Comparison of ENCODE assay signal across 1 cellular context in the genomic region with DNA sequence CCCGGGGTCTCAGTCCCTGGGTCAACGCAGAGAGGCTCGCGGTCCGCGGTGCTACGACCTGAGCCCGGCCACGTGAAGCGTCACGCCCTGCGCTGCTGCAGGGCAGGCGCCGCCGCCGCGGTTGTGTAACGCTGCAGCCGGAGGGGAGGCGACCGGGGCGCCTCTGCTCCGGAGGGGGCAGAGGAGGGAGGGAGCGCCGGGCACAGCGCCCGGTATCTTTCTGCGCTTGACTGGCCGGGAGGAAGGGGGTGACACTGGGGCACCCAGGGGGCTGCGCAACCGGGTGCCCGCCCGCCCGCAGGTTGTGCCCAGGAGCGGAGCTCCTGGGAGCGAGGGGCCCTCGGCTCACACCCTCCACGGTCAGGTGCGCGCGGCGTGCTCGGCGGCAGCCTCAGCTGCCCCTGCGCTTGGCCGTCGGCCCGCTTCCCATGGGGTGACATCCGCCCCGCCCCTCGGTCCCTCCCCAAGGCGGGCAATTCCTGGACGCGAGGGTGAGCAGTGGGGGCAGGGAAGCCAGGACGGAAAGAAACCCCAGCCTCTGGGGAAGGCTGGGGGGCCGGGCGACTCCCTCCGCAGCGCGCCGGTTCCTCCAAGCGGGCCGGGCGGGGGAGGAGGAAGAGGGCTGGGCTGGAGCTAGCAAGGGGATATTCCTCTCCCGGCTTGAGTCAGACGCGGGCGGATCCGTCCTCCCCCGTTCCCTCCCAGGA.
A peak's percentile ranks its signal among the peaks of the same experiment; 100 is the strongest.
TF ChIP-seq lines count a peak whose summit lies in the region.

No MANE protein-coding gene starts in this region.

TF ChIP-seq in HepG2, 621 proteins besides CTCF, POLR2A, EP300 and RAD21 (continued from another document and continues in another):
- TF ChIP-seq, protein P1, sequence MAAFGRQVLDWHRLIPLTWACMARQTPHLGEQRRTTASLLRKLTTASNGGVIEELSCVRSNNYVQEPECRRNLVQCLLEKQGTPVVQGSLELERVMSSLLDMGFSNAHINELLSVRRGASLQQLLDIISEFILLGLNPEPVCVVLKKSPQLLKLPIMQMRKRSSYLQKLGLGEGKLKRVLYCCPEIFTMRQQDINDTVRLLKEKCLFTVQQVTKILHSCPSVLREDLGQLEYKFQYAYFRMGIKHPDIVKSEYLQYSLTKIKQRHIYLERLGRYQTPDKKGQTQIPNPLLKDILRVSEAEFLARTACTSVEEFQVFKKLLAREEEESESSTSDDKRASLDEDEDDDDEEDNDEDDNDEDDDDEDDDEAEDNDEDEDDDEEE (CRISPR knock-in tag; IDR thresholded peaks at IDR 0.05), result peak; percentile 7; the same call in 1 of the 2 replicates
- TF ChIP-seq ATAD3A (CRISPR knock-in tag; IDR thresholded peaks at IDR 0.05), result no peak
- no peak for TF ChIP-seq ZFP36 (IDR thresholded peaks at IDR 0.05; ENCODE audit: borderline replicate concordance, low read depth, low read length, partially characterized antibody)
- TF ChIP-seq ATM (IDR thresholded peaks at IDR 0.05; ENCODE audit: borderline replicate concordance), result no peak
- TF ChIP-seq SMC3 (IDR thresholded peaks at IDR 0.05; ENCODE audit: low read length), result no peak
- TF ChIP-seq CC2D1A (CRISPR knock-in tag; IDR thresholded peaks at IDR 0.05), result no peak; the same call in 1 of the 2 replicates
- no peak; the same call in none of the 2 replicates for TF ChIP-seq ARID2 (CRISPR knock-in tag; IDR thresholded peaks at IDR 0.05; ENCODE audit: borderline replicate concordance)
- TF ChIP-seq CHCHD3 (CRISPR knock-in tag; IDR thresholded peaks at IDR 0.05), result no peak
- TF ChIP-seq DNMT1 (CRISPR knock-in tag; IDR thresholded peaks at IDR 0.05), result peak; percentile 63; the same call in 1 of the 2 replicates
- 0 out of 2 replicates have a peak, but pooled peaks have one; percentile 82 for TF ChIP-seq ZNF138 (CRISPR knock-in tag; IDR thresholded peaks at IDR 0.05; ENCODE audit: low read depth)
- no peak for TF ChIP-seq KDM5A (IDR thresholded peaks at IDR 0.05; ENCODE audit: borderline replicate concordance, low read length)
- peak; percentile 92 for TF ChIP-seq NFKBIZ (CRISPR knock-in tag; IDR thresholded peaks at IDR 0.05)
- TF ChIP-seq ZNF781 (CRISPR knock-in tag; IDR thresholded peaks at IDR 0.05; ENCODE audit: borderline replicate concordance, not compliant biosample characterization), result no peak
- peak; percentile 57 for TF ChIP-seq ARHGAP35 (CRISPR knock-in tag; IDR thresholded peaks at IDR 0.05; ENCODE audit: borderline replicate concordance)
- TF ChIP-seq, protein P2, sequence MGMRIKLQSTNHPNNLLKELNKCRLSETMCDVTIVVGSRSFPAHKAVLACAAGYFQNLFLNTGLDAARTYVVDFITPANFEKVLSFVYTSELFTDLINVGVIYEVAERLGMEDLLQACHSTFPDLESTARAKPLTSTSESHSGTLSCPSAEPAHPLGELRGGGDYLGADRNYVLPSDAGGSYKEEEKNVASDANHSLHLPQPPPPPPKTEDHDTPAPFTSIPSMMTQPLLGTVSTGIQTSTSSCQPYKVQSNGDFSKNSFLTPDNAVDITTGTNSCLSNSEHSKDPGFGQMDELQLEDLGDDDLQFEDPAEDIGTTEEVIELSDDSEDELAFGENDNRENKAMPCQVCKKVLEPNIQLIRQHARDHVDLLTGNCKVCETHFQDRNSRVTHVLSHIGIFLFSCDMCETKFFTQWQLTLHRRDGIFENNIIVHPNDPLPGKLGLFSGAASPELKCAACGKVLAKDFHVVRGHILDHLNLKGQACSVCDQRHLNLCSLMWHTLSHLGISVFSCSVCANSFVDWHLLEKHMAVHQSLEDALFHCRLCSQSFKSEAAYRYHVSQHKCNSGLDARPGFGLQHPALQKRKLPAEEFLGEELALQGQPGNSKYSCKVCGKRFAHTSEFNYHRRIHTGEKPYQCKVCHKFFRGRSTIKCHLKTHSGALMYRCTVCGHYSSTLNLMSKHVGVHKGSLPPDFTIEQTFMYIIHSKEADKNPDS (CRISPR knock-in tag; IDR thresholded peaks at IDR 0.05), result peak; percentile 45
- peak; percentile 94 for TF ChIP-seq SRSF1 (optimal IDR thresholded peaks at IDR 0.05; ENCODE audit: low read depth, low read length)
- TF ChIP-seq, protein P3, sequence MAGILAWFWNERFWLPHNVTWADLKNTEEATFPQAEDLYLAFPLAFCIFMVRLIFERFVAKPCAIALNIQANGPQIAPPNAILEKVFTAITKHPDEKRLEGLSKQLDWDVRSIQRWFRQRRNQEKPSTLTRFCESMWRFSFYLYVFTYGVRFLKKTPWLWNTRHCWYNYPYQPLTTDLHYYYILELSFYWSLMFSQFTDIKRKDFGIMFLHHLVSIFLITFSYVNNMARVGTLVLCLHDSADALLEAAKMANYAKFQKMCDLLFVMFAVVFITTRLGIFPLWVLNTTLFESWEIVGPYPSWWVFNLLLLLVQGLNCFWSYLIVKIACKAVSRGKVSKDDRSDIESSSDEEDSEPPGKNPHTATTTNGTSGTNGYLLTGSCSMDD (CRISPR knock-in tag; IDR thresholded peaks at IDR 0.05), result peak; percentile 4; the same call in 1 of the 2 replicates
- peak; percentile 74; the same call in 1 of the 2 replicates for TF ChIP-seq SMAD3 (CRISPR knock-in tag; IDR thresholded peaks at IDR 0.05)
- peak; percentile 91 for TF ChIP-seq RXRB (CRISPR knock-in tag; IDR thresholded peaks at IDR 0.05; ENCODE audit: borderline replicate concordance)
- no peak for TF ChIP-seq FOXK2 (IDR thresholded peaks at IDR 0.05)
- TF ChIP-seq, protein P4, sequence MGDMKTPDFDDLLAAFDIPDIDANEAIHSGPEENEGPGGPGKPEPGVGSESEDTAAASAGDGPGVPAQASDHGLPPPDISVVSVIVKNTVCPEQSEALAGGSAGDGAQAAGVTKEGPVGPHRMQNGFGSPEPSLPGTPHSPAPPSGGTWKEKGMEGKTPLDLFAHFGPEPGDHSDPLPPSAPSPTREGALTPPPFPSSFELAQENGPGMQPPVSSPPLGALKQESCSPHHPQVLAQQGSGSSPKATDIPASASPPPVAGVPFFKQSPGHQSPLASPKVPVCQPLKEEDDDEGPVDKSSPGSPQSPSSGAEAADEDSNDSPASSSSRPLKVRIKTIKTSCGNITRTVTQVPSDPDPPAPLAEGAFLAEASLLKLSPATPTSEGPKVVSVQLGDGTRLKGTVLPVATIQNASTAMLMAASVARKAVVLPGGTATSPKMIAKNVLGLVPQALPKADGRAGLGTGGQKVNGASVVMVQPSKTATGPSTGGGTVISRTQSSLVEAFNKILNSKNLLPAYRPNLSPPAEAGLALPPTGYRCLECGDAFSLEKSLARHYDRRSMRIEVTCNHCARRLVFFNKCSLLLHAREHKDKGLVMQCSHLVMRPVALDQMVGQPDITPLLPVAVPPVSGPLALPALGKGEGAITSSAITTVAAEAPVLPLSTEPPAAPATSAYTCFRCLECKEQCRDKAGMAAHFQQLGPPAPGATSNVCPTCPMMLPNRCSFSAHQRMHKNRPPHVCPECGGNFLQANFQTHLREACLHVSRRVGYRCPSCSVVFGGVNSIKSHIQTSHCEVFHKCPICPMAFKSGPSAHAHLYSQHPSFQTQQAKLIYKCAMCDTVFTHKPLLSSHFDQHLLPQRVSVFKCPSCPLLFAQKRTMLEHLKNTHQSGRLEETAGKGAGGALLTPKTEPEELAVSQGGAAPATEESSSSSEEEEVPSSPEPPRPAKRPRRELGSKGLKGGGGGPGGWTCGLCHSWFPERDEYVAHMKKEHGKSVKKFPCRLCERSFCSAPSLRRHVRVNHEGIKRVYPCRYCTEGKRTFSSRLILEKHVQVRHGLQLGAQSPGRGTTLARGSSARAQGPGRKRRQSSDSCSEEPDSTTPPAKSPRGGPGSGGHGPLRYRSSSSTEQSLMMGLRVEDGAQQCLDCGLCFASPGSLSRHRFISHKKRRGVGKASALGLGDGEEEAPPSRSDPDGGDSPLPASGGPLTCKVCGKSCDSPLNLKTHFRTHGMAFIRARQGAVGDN (CRISPR knock-in tag; IDR thresholded peaks at IDR 0.05), result peak; percentile 93
- no peak for TF ChIP-seq ATRX (CRISPR knock-in tag; IDR thresholded peaks at IDR 0.05; ENCODE audit: borderline replicate concordance)
- TF ChIP-seq, protein P5, sequence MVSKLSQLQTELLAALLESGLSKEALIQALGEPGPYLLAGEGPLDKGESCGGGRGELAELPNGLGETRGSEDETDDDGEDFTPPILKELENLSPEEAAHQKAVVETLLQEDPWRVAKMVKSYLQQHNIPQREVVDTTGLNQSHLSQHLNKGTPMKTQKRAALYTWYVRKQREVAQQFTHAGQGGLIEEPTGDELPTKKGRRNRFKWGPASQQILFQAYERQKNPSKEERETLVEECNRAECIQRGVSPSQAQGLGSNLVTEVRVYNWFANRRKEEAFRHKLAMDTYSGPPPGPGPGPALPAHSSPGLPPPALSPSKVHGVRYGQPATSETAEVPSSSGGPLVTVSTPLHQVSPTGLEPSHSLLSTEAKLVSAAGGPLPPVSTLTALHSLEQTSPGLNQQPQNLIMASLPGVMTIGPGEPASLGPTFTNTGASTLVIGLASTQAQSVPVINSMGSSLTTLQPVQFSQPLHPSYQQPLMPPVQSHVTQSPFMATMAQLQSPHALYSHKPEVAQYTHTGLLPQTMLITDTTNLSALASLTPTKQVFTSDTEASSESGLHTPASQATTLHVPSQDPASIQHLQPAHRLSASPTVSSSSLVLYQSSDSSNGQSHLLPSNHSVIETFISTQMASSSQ (IDR thresholded peaks at IDR 0.05; ENCODE audit: low read depth), result peak; percentile 33; the same call in 1 of the 2 replicates
- TF ChIP-seq, protein P5 (CRISPR knock-in tag; IDR thresholded peaks at IDR 0.05; ENCODE audit: borderline replicate concordance), result peak; percentile 79; the same call in 1 of the 2 replicates
- 0 out of 2 replicates have a peak, but pooled peaks have one; percentile 55 for TF ChIP-seq ZNF674 (CRISPR knock-in tag; IDR thresholded peaks at IDR 0.05; ENCODE audit: low read depth)
- TF ChIP-seq, protein P6, sequence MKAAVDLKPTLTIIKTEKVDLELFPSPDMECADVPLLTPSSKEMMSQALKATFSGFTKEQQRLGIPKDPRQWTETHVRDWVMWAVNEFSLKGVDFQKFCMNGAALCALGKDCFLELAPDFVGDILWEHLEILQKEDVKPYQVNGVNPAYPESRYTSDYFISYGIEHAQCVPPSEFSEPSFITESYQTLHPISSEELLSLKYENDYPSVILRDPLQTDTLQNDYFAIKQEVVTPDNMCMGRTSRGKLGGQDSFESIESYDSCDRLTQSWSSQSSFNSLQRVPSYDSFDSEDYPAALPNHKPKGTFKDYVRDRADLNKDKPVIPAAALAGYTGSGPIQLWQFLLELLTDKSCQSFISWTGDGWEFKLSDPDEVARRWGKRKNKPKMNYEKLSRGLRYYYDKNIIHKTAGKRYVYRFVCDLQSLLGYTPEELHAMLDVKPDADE (CRISPR knock-in tag; IDR thresholded peaks at IDR 0.05), result no peak
- TF ChIP-seq ZFYVE20 (CRISPR knock-in tag; IDR thresholded peaks at IDR 0.05; ENCODE audit: borderline replicate concordance, low read depth), result peak; percentile 88; the same call in 1 of the 2 replicates
- no peak for TF ChIP-seq ZNF790 (CRISPR knock-in tag; IDR thresholded peaks at IDR 0.05; ENCODE audit: borderline replicate concordance)
- peak; percentile 98 for TF ChIP-seq ZC3H13 (CRISPR knock-in tag; IDR thresholded peaks at IDR 0.05)
- TF ChIP-seq ZNF614 (CRISPR knock-in tag; IDR thresholded peaks at IDR 0.05; ENCODE audit: borderline replicate concordance), result 0 out of 2 replicates have a peak, but pooled peaks have one; percentile 85
- TF ChIP-seq NFATC3 (CRISPR knock-in tag; IDR thresholded peaks at IDR 0.05), result no peak
- TF ChIP-seq, protein P7, sequence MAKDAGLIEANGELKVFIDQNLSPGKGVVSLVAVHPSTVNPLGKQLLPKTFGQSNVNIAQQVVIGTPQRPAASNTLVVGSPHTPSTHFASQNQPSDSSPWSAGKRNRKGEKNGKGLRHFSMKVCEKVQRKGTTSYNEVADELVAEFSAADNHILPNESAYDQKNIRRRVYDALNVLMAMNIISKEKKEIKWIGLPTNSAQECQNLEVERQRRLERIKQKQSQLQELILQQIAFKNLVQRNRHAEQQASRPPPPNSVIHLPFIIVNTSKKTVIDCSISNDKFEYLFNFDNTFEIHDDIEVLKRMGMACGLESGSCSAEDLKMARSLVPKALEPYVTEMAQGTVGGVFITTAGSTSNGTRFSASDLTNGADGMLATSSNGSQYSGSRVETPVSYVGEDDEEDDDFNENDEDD (CRISPR knock-in tag; IDR thresholded peaks at IDR 0.05; ENCODE audit: borderline replicate concordance), result peak; percentile 70; the same call in 1 of the 2 replicates
- no peak; the same call in 1 of the 2 replicates for TF ChIP-seq GLI4 (CRISPR knock-in tag; IDR thresholded peaks at IDR 0.05; ENCODE audit: borderline replicate concordance)
- no peak; the same call in 1 of the 2 replicates for TF ChIP-seq KLF13 (CRISPR knock-in tag; IDR thresholded peaks at IDR 0.05)
- TF ChIP-seq HOXD1 (CRISPR knock-in tag; IDR thresholded peaks at IDR 0.05), result peak; percentile 79; the same call in 1 of the 2 replicates
- TF ChIP-seq ZNF430 (CRISPR knock-in tag; IDR thresholded peaks at IDR 0.05), result peak; percentile 59
- TF ChIP-seq NBN (conservative IDR thresholded peaks at IDR 0.05), result no peak
- TF ChIP-seq, protein P8, sequence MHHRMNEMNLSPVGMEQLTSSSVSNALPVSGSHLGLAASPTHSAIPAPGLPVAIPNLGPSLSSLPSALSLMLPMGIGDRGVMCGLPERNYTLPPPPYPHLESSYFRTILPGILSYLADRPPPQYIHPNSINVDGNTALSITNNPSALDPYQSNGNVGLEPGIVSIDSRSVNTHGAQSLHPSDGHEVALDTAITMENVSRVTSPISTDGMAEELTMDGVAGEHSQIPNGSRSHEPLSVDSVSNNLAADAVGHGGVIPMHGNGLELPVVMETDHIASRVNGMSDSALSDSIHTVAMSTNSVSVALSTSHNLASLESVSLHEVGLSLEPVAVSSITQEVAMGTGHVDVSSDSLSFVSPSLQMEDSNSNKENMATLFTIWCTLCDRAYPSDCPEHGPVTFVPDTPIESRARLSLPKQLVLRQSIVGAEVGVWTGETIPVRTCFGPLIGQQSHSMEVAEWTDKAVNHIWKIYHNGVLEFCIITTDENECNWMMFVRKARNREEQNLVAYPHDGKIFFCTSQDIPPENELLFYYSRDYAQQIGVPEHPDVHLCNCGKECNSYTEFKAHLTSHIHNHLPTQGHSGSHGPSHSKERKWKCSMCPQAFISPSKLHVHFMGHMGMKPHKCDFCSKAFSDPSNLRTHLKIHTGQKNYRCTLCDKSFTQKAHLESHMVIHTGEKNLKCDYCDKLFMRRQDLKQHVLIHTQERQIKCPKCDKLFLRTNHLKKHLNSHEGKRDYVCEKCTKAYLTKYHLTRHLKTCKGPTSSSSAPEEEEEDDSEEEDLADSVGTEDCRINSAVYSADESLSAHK (CRISPR knock-in tag; IDR thresholded peaks at IDR 0.05; ENCODE audit: borderline replicate concordance), result no peak
- peak; percentile 75; the same call in 1 of the 2 replicates for TF ChIP-seq REXO4 (CRISPR knock-in tag; IDR thresholded peaks at IDR 0.05; ENCODE audit: borderline replicate concordance)
- TF ChIP-seq, protein P9, sequence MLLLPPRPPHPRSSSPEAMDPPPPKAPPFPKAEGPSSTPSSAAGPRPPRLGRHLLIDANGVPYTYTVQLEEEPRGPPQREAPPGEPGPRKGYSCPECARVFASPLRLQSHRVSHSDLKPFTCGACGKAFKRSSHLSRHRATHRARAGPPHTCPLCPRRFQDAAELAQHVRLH (CRISPR knock-in tag; IDR thresholded peaks at IDR 0.05; ENCODE audit: borderline replicate concordance, low read depth), result no peak; the same call in none of the 2 replicates
